Comparison of ENCODE assay signal across 11 cellular contexts in the genomic region with DNA sequence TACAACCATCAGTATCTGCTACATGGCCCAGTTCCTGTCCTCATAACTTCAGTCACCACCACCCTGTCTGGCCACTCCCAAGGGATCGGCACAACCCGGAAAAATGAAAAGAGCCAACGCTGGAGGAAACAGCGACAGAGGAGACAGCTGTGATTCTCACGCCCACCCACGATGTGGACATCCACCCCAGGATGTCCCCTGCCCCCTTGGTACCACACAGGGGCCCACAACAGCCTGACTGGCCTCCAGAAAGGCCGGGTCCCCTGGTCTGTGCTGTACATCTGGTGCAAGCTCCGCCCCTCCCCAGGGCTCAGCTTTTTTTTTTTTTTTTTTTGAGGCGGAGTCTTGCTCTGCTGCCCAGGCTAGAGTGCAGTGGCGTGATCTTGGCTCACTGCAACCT. TPM values are rescaled to one million over a fixed set of nuclear protein-coding genes. Genes with fewer than 3 reads are reported as not detected.
"Had no signal": no experiment of that assay in that cellular context is flagged by ENCODE, and none has a peak within 500 bp of the region (broad histone marks: within the 10 kb centered on the region; RNA-seq: fewer than 3 reads in every experiment).

No MANE protein-coding gene starts in this region.

- H3K9me3 Mint-ChIP-seq: activated CD4-positive, alpha-beta memory T cell treated with anti-CD3 and anti-CD28 coated beads for 36 hours; activated naive CD8-positive, alpha-beta T cell treated with anti-CD3 and anti-CD28 coated beads, Interleukin-2, amount 50 U/mL, for 24 hours had no signal

- ATAC-seq: activated naive CD8-positive, alpha-beta T cell treated with anti-CD3 and anti-CD28 coated beads, Interleukin-2, amount 50 U/mL, for 24 hours; gastrocnemius medialis had no signal

- DNase-seq: activated CD4-positive, alpha-beta memory T cell treated with anti-CD3 and anti-CD28 coated beads for 36 hours; activated CD8-positive, alpha-beta memory T cell treated with anti-CD3 and anti-CD28 coated beads, Interleukin-2, amount 50 U/mL, for 4 hours; activated naive CD4-positive, alpha-beta T cell; activated naive CD8-positive, alpha-beta T cell treated with anti-CD3 and anti-CD28 coated beads, Interleukin-2, amount 50 U/mL, for 24 hours; gastrocnemius medialis had no signal

- H3K27ac Mint-ChIP-seq: activated CD4-positive, alpha-beta memory T cell treated with anti-CD3 and anti-CD28 coated beads for 36 hours; activated naive CD8-positive, alpha-beta T cell treated with anti-CD3 and anti-CD28 coated beads, Interleukin-2, amount 50 U/mL, for 24 hours had no signal

- H3K27me3 Mint-ChIP-seq: activated CD4-positive, alpha-beta memory T cell treated with anti-CD3 and anti-CD28 coated beads for 36 hours; activated naive CD8-positive, alpha-beta T cell treated with anti-CD3 and anti-CD28 coated beads, Interleukin-2, amount 50 U/mL, for 24 hours had no signal

- H3K4me3 Mint-ChIP-seq: activated CD4-positive, alpha-beta memory T cell treated with anti-CD3 and anti-CD28 coated beads for 36 hours; activated naive CD8-positive, alpha-beta T cell treated with anti-CD3 and anti-CD28 coated beads, Interleukin-2, amount 50 U/mL, for 24 hours had no signal

RNA-seq across cellular contexts. Expression of gene RPS6KL1, which starts 12.5 kb away (rescaled TPM):
- total RNA-seq: smooth muscle cell had no signal

RNA-seq across cellular contexts. Expression of gene PROX2, which starts 34.6 kb away (rescaled TPM):
- total RNA-seq: ascending aorta, gastrocnemius medialis, kidney epithelial cell, mesenteric fat pad, myocyte, right atrium auricular region, smooth muscle cell had no signal
